In genomic region chr10:22605168-22605567, GRCh38 we compare ENCODE assay signal across 8 cellular contexts.
A peak's percentile ranks its signal among the peaks of the same experiment; 100 is the strongest.
DNase-seq lines count a peak whose midpoint lies in the region; ATAC-seq, FAIRE-seq and TF ChIP-seq lines count a peak whose summit lies in the region.

No MANE protein-coding gene starts in this region.

- intact Hi-C loops in activated CD4-positive, alpha-beta memory T cell treated with anti-CD3 and anti-CD28 coated beads for 36 hours (cut with micrococcal nuclease), result no loop called here

- POLR2A ChIA-PET in activated CD4-positive, alpha-beta memory T cell treated with anti-CD3 and anti-CD28 coated beads for 36 hours (lab: Charles Lee), result interaction anchor here (0.6 kb wide), 1 partner anchor 100 kb away, joined by 5 read pairs; no protein-coding TSS in a partner anchor

- peak overlapping the region in 4 of 10 experiments; percentile 7 to 33 (median 26); a peak in 4 of 20 replicates for H3K4me3 ChIP-seq in BLaER1 treated with 17β-estradiol and CSF1 and Interleukin-3, amounts not matched to agents 10 nM and 100 nM

- peaks cover 0 to 3% (median 0%) of the 10 kb centered on the region in 11 experiments; a peak in 2 of 22 replicates for H3K9me3 ChIP-seq in BLaER1 treated with 17β-estradiol and CSF1 and Interleukin-3, amounts not matched to agents 10 nM and 100 nM (replicated peaks in 1 of 11)

- H3K4me3 Mint-ChIP-seq in activated CD4-positive, alpha-beta memory T cell treated with anti-CD3 and anti-CD28 coated beads for 36 hours, result no peak overlapping the region

- H3K4me1 ChIP-seq in BLaER1 treated with 17β-estradiol and CSF1 and Interleukin-3, amounts not matched to agents 10 nM and 100 nM, result peaks cover 50 to 97% (median 60%) of the 10 kb centered on the region in 10 experiments

- H4K20me1 ChIP-seq in BLaER1 treated with 17β-estradiol and CSF1 and Interleukin-3, amounts not matched to agents 10 nM and 100 nM, result peaks cover 0 to 37% (median 4%) of the 10 kb centered on the region in 11 experiments; a peak in 8 of 22 replicates

- H3K27me3 ChIP-seq in BLaER1 treated with 17β-estradiol and CSF1 and Interleukin-3, amounts not matched to agents 10 nM and 100 nM, result no peaks in the 10 kb centered on the region

- ATAC-seq in GM21825 (IDR thresholded peaks at IDR 0.05; ENCODE audit: unreplicated experiment), result peak; percentile 30

- H3K36me3 ChIP-seq in BLaER1 treated with 17β-estradiol and CSF1 and Interleukin-3, amounts not matched to agents 10 nM and 100 nM, result peaks cover 13 to 33% (median 20%) of the 10 kb centered on the region in 11 experiments; a peak in 18 of 22 replicates

- TF ChIP-seq POLR2A in H54 (IDR thresholded peaks at IDR 0.05; ENCODE audit: low read depth, low read length), result no peak

- H3K4me1 Mint-ChIP-seq in activated CD4-positive, alpha-beta memory T cell treated with anti-CD3 and anti-CD28 coated beads for 36 hours (ENCODE audit: low read depth), result peaks cover 70% of the 10 kb centered on the region

- CTCF ChIA-PET in activated CD4-positive, alpha-beta memory T cell treated with anti-CD3 and anti-CD28 coated beads for 36 hours (lab: Charles Lee), result interaction anchor here (0.9 to 1.6 kb wide), 4 partner anchors 11 to 36 kb away, joined by 3 to 9 read pairs (median 4); no protein-coding TSS in a partner anchor

- no peak for FAIRE-seq in H54 (lab: Jason Lieb, UNC)

- no peak for DNase-seq in activated CD4-positive, alpha-beta memory T cell treated with anti-CD3 and anti-CD28 coated beads for 36 hours
- DNase-seq in kidney tubule cell (ENCODE audit: low spot score), result peak; percentile 80
- no peak for DNase-seq in NCI-H1436 (lab: John Stamatoyannopoulos, UW)
- DNase-seq in stimulated activated naive CD4-positive, alpha-beta T cell treated with Interleukin-2 at 50 U/mL for 16 hours (lab: John Stamatoyannopoulos, UW), result no peak
- DNase-seq in H54 (ENCODE audit: insufficient read length, low spot score), result no peak
- DNase-seq in stimulated activated CD4-positive, alpha-beta T cell treated with anti-CD3 and anti-CD28 coated beads, Interleukin-12 subunit alpha, Interleukin-12 subunit beta, amount 100 ng/mL, for 4 hours, result no peak

- H3K27me3 Mint-ChIP-seq in activated CD4-positive, alpha-beta memory T cell treated with anti-CD3 and anti-CD28 coated beads for 36 hours, result no peaks in the 10 kb centered on the region

- peak overlapping the region in 9 of 11 experiments; percentile 47 to 96 (median 80); a peak in 18 of 22 replicates for H3K27ac ChIP-seq in BLaER1 treated with 17β-estradiol and CSF1 and Interleukin-3, amounts not matched to agents 10 nM and 100 nM

- H3K4me2 ChIP-seq in BLaER1 treated with 17β-estradiol and CSF1 and Interleukin-3, amounts not matched to agents 10 nM and 100 nM, result peak overlapping the region; percentile 55 to 98 (median 80)

- peaks cover 39% of the 10 kb centered on the region for H3K36me3 Mint-ChIP-seq in activated CD4-positive, alpha-beta memory T cell treated with anti-CD3 and anti-CD28 coated beads for 36 hours

- no peaks in the 10 kb centered on the region for H3K9me3 Mint-ChIP-seq in activated CD4-positive, alpha-beta memory T cell treated with anti-CD3 and anti-CD28 coated beads for 36 hours

- H3K27ac Mint-ChIP-seq in activated CD4-positive, alpha-beta memory T cell treated with anti-CD3 and anti-CD28 coated beads for 36 hours, result peak overlapping the region; percentile 64

- H3K9ac ChIP-seq in BLaER1 treated with 17β-estradiol and CSF1 and Interleukin-3, amounts not matched to agents 10 nM and 100 nM, result peak overlapping the region in 9 of 11 experiments; percentile 6 to 87 (median 71); a peak in 12 of 22 replicates
